In genomic region chr10:84205049-84205852, GRCh38 we compare ENCODE assay signal across 8 cellular contexts. TPM values are rescaled to one million over a fixed set of nuclear protein-coding genes. Genes with fewer than 3 reads are reported as not detected.
DNase-seq lines count a peak whose midpoint lies in the region; ATAC-seq and TF ChIP-seq lines count a peak whose summit lies in the region.

No MANE protein-coding gene starts in this region.

- TF ChIP-seq CTCF in glutamatergic neuron (IDR thresholded peaks at IDR 0.05; ENCODE audit: partially characterized antibody, unreplicated experiment), result peak; percentile 80
- peak; percentile 7 to 83 (median 56) for TF ChIP-seq CTCF in prostate gland (IDR thresholded peaks at IDR 0.05)
- no peak for TF ChIP-seq CTCF in coronary artery (IDR thresholded peaks at IDR 0.05)

- WGBS in prostate gland, result 35% methylated on average over 8 of the region's 8 CpGs

- no peak overlapping the region for H3K4me3 Mint-ChIP-seq in glutamatergic neuron (ENCODE audit: unreplicated experiment)

- no peaks in the 10 kb centered on the region for H3K9me3 ChIP-seq in prostate gland

- TF ChIP-seq POLR2A in prostate gland (IDR thresholded peaks at IDR 0.05), result no peak

- peaks cover 5% of the 10 kb centered on the region for H3K4me1 Mint-ChIP-seq in glutamatergic neuron (ENCODE audit: low read depth, unreplicated experiment)

- peaks cover 3% of the 10 kb centered on the region for H3K27me3 Mint-ChIP-seq in glutamatergic neuron (ENCODE audit: unreplicated experiment)

- H3K4me1 ChIP-seq in prostate gland (replicated peaks), result no peaks in the 10 kb centered on the region

- peak; percentile 50 for ATAC-seq in GM19468 (IDR thresholded peaks at IDR 0.05; ENCODE audit: extremely low read depth, unreplicated experiment)
- peak; percentile 81 for ATAC-seq in HG03565 (IDR thresholded peaks at IDR 0.05; ENCODE audit: unreplicated experiment)

- no peak overlapping the region for H3K27ac Mint-ChIP-seq in glutamatergic neuron (ENCODE audit: unreplicated experiment)

- H3K36me3 Mint-ChIP-seq in glutamatergic neuron (ENCODE audit: unreplicated experiment), result no peaks in the 10 kb centered on the region

- intact Hi-C loops in prostate gland (cut with DNase I), result no loop called here

- H3K27ac ChIP-seq in prostate gland (no peak overlapping the region), coronary artery (no peak overlapping the region)

- no peaks in the 10 kb centered on the region for H3K36me3 ChIP-seq in prostate gland

- H3K4me3 ChIP-seq in prostate gland, result no peak overlapping the region
- H3K4me3 ChIP-seq in coronary artery, result no peak overlapping the region

- no peaks in the 10 kb centered on the region for H3K9me3 Mint-ChIP-seq in glutamatergic neuron (ENCODE audit: unreplicated experiment)

- DNase-seq in DMS153 treated with DMSO at 0.1 percent for 48 hours (lab: John Stamatoyannopoulos, UW; ENCODE audit: unreplicated experiment) (peak; percentile 44), RKO (ENCODE audit: low spot score) (peak; percentile 43), activated gamma-delta T cell (lab: John Stamatoyannopoulos, UW) (peak; percentile 25), glutamatergic neuron (peak; percentile 91), prostate gland (ENCODE audit: low spot score) (peak; percentile 34), coronary artery (ENCODE audit: low spot score) (no peak)

- no peaks in the 10 kb centered on the region for H3K27me3 ChIP-seq in prostate gland (replicated peaks; ENCODE audit: insufficient read depth)

RNA-seq across cellular contexts. Expression of gene CDHR1, which starts 10.9 kb away (rescaled TPM):
- 6.1 TPM for total RNA-seq in glutamatergic neuron (ENCODE audit: unreplicated experiment)
- total RNA-seq in prostate gland, result under 1 TPM; 0.45 to 0.82 TPM

RNA-seq across cellular contexts. Expression of gene LRIT2, which starts 20.1 kb away (rescaled TPM):
- total RNA-seq in glutamatergic neuron (ENCODE audit: unreplicated experiment) (not detected), prostate gland (not detected)

RNA-seq across cellular contexts. Expression of gene GPR15LG, which starts 31.6 kb away (rescaled TPM):
- total RNA-seq in glutamatergic neuron (ENCODE audit: unreplicated experiment), result not detected
- total RNA-seq in prostate gland, result 1 to 10 TPM in 1 of 2 donors, not detected in 1; 3.1 TPM

RNA-seq across cellular contexts. Expression of gene LRIT1, which starts 36.1 kb away (rescaled TPM):
- not detected for total RNA-seq in glutamatergic neuron (ENCODE audit: unreplicated experiment)
- total RNA-seq in prostate gland, result 1 to 10 TPM in 1 of 2 donors, not detected in 1; 1.1 TPM

RNA-seq across cellular contexts. Expression of gene RGR, which starts 39.6 kb away (rescaled TPM):
- not detected for total RNA-seq in glutamatergic neuron (ENCODE audit: unreplicated experiment)
- total RNA-seq in prostate gland, result not detected
